ENCODE assay signal across 18 cellular contexts in the genomic region with DNA sequence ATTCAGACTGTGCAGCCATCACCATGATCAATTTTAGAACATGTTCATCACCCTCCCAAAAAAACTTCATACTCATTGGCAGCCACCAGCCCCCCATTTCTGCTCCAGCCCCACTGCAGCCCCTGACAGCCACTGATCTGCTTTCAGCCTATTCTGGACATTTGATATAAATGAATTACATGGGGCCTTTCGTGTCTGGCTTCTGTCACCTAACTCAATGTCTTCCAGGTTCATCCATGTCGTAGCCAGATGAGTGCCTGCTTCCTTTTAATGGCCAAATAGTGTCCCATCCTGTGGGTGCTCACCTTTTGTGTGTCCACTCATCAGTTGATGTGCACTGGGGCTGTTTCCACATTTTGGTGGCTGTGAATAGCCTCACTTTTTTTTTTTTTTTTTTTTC.
"Had no signal": no experiment of that assay in that cellular context is flagged by ENCODE, and none has a peak within 500 bp of the region (broad histone marks: within the 10 kb centered on the region; RNA-seq: fewer than 3 reads in every experiment).

No MANE protein-coding gene starts in this region.

- DNase-seq: activated CD4-positive, alpha-beta memory T cell treated with anti-CD3 and anti-CD28 coated beads for 36 hours; activated CD4-positive, alpha-beta T cell treated with anti-CD3 and anti-CD28 coated beads for 36 hours; activated CD8-positive, alpha-beta memory T cell treated with anti-CD3 and anti-CD28 coated beads, Interleukin-2, amount 10 ng/mL, durations not matched to agents 7 days and 5 days; activated naive CD4-positive, alpha-beta T cell treated with anti-CD3 and anti-CD28 coated beads, Interleukin-2, amount 10 ng/mL, durations not matched to agents 7 days and 5 days; activated T-cell treated with anti-CD3 and anti-CD28 coated beads, Interleukin-2, amount 50 U/mL, for 1 hour; dorsolateral prefrontal cortex; endodermal cell; erythroblast; naive thymus-derived CD8-positive, alpha-beta T cell; retina; small intestine; stimulated activated CD4-positive, alpha-beta T cell treated with anti-CD3 and anti-CD28 coated beads, Interleukin-4, amount 100 ng/mL, for 24 hours; stimulated activated CD8-positive, alpha-beta memory T cell treated with anti-CD3 and anti-CD28 coated beads, Interleukin-4, amount 100 ng/mL, for 48 hours; stimulated activated naive CD4-positive, alpha-beta T cell treated with Interleukin-2 at 50 U/mL for 16 hours; T-helper 2 cell had no signal

- H3K9me3 ChIP-seq: neutrophil had no signal

- H3K27ac ChIP-seq: dorsolateral prefrontal cortex, neutrophil, parathyroid adenoma had no signal

- H3K4me3 ChIP-seq: dorsolateral prefrontal cortex, lung had no signal

- H3K36me3 ChIP-seq: neutrophil had no signal

- H3K4me1 ChIP-seq: parathyroid adenoma had no signal
